In the genomic region with DNA sequence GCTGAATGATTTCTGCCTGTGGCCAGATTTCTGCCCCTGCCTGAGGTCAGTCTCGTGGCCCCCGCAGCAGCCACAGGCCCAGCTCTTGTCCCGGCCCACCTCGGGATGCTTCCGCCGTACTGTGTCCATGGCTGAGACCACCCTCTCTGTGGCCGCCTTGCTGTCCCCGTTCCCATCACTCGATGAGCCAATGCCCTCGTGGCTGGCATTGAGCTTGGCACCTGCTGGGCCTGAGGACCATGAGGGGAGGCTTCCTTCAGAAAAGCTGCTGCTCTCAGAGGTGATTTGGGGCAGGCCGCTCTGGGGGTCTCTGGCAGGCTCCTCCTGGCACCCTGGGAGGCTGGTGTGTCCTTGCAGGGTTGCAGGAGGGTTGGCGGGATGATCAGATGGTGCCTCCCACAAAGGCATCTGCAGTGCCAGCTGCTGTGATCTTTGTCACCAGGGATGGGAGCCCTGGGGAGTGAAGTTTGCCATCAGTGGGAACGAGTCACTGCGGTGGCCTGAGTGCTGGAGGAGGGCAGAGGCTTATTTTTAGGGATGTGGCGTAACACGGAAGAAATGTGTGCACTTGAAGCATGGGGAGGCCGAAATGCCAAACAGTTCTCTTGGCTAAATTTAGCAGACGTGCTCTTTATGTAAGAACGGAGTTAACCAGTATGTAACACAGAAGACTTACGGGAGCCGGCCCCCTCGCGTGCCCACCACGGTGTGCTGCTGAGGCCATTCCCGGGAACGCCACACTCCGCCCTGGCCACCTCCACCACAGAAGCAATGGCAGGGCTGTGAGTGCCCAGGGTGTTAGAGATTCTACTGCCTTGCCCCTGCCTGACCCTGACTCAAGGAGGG, we compare ENCODE assay signal across 12 cellular contexts. TPM values are rescaled to one million over a fixed set of nuclear protein-coding genes. Genes with fewer than 3 reads are reported as not detected.
A peak's percentile ranks its signal among the peaks of the same experiment; 100 is the strongest.
DNase-seq lines count a peak whose midpoint lies in the region; ATAC-seq and TF ChIP-seq lines count a peak whose summit lies in the region.
"Had no signal": no experiment of that assay in that cellular context is flagged by ENCODE, and none has a peak within 500 bp of the region (broad histone marks: within the 10 kb centered on the region; RNA-seq: fewer than 3 reads in every experiment).

No MANE protein-coding gene starts in this region.

- DNase-seq in NOMO-1 treated with dmso at 0.1 percent for 144 hours (lab: John Stamatoyannopoulos, UW; ENCODE audit: unreplicated experiment) (peak; percentile 59), cardiac muscle cell (ENCODE audit: low read depth in 1 of 2, low spot score in 1 of 2) (peak in 1 of 2 donors; percentile 61), posterior cingulate gyrus (peak in 6 of 10 donors; percentile 1 to 80 (median 32)), T-helper 17 cell (no peak), cortex of kidney (lab: John Stamatoyannopoulos, UW) (no peak), amniotic stem cell (lab: John Stamatoyannopoulos, UW) (no peak), glomerular visceral epithelial cell (ENCODE audit: extremely low spot score) (no peak)
- DNase-seq: NCI-H226, small intestine had no signal

- H3K27me3 ChIP-seq in BLaER1 = peaks cover 9% of the 10 kb centered on the region; the same call in 1 of the 2 replicates
- H3K27me3 ChIP-seq in cardiac muscle cell = no peaks in the 10 kb centered on the region
- H3K27me3 ChIP-seq: body of pancreas had no signal

- H3K4me3 ChIP-seq in BLaER1 (0 out of 2 replicates have a peak overlapping the region, but pooled peaks have one; percentile 31), cardiac muscle cell (no peak overlapping the region)
- H3K4me3 ChIP-seq: body of pancreas had no signal

- peak overlapping the region; percentile 87 for H3K27ac ChIP-seq in BLaER1
- peak overlapping the region; percentile 82 for H3K27ac ChIP-seq in cardiac muscle cell
- H3K27ac ChIP-seq: body of pancreas had no signal

- H3K4me2 ChIP-seq in BLaER1 = peak overlapping the region; percentile 90

- peaks cover 4% of the 10 kb centered on the region for H3K27me3 Mint-ChIP-seq in T-helper 17 cell

- ATAC-seq in T-helper 17 cell = no peak
- ATAC-seq: body of pancreas had no signal

- no peaks in the 10 kb centered on the region for H4K20me1 ChIP-seq in BLaER1

- no peak overlapping the region for H3K27ac Mint-ChIP-seq in T-helper 17 cell

- H3K36me3 ChIP-seq in BLaER1 (no peaks in the 10 kb centered on the region), cardiac muscle cell (no peaks in the 10 kb centered on the region)

- H3K9me3 ChIP-seq in BLaER1 (no peaks in the 10 kb centered on the region), cardiac muscle cell (ENCODE audit: low read depth) (no peaks in the 10 kb centered on the region), T-helper 17 cell (ENCODE audit: control insufficient read depth, low read length, poor library complexity, severe bottlenecking) (no peaks in the 10 kb centered on the region)
- H3K9me3 ChIP-seq: body of pancreas had no signal

- no peak overlapping the region for H3K4me3 Mint-ChIP-seq in T-helper 17 cell

- intact Hi-C loops in posterior cingulate gyrus (cut with DNase I) = no loop called here

- TF ChIP-seq CTCF in cardiac muscle cell (IDR thresholded peaks at IDR 0.05; ENCODE audit: low read depth, low read length) = no peak

- no peaks in the 10 kb centered on the region for H3K36me3 Mint-ChIP-seq in T-helper 17 cell (ENCODE audit: low read depth)

- H3K4me1 ChIP-seq in BLaER1 (peaks cover 90% of the 10 kb centered on the region), cardiac muscle cell (ENCODE audit: low read depth) (peaks cover 8% of the 10 kb centered on the region)
- H3K4me1 ChIP-seq: body of pancreas had no signal

- H3K4me1 Mint-ChIP-seq in T-helper 17 cell = no peaks in the 10 kb centered on the region

- peak overlapping the region; percentile 67; the same call in 1 of the 2 replicates for H3K9ac ChIP-seq in BLaER1

RNA-seq across cellular contexts. Expression of a gene that starts 47.7 kb away (rescaled TPM):
- total RNA-seq in cardiac muscle cell (2.2 and 2.7 TPM in 2 replicates), T-helper 17 cell (not detected)
- polyA plus RNA-seq in cardiac muscle cell = 1.2 and 2.4 TPM in 2 replicates
- total RNA-seq: M059J had no signal

Comparison
In these comparisons a context has a peak if more than half of its experiments do, and no peak if none do; other contexts are left out.
1. DNase-seq: peak in NOMO-1 treated with dmso at 0.1 percent for 144 hours (single experiment) and posterior cingulate gyrus (6 of 10); none in T-helper 17 cell (0 of 3), cortex of kidney (single experiment), amniotic stem cell (single experiment) and glomerular visceral epithelial cell (single experiment).